17 cellular contexts compared by ENCODE assay signal in the genomic region with DNA sequence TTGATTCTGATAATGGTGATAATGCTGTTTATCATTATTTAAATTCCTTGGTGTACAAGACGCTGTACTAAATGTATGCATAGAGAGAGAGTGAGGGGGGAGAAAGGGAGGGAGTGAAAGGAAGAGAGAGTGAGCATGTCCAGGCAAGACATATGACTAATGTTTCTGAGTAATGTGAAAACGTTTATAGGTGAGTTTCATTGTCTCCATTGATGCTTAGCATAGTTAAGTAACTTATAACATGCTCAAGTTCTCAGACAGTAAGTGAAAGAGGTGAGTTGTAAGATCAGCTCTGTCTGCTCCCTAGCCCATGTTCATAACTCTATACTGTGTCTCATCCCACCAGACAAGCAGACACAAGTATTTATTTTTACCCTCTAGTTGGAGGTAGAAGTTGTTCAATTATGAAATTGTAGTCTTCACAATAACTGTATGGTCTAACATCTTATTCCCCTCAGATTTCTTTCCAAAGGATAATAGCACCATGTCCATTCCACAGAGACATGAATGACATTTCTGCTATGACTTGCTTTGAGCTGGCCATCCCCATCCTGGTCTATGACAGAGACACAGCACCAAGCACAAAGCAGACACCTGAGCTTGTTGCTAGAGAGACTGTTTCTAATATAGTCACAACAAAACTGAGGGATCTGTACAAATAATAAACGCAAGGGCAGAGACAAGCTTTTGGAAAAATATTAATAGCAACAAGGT.
DNase-seq lines count a peak whose midpoint lies in the region; ATAC-seq and TF ChIP-seq lines count a peak whose summit lies in the region.
"Had no signal": no experiment of that assay in that cellular context is flagged by ENCODE, and none has a peak within 500 bp of the region (broad histone marks: within the 10 kb centered on the region; RNA-seq: fewer than 3 reads in every experiment).

No MANE protein-coding gene starts in this region.

- DNase-seq in MCF 10A (ENCODE audit: unreplicated experiment) (peak; percentile 88), breast epithelium (ENCODE audit: low spot score in 2 of 2) (no peak), HPDE6-E6E7 (ENCODE audit: extremely low spot score) (peak; percentile 69), suprapubic skin (ENCODE audit: low spot score in 2 of 2) (no peak), mucosa of descending colon (no peak), NCI-H1105 (lab: John Stamatoyannopoulos, UW) (no peak)
- DNase-seq: activated CD4-positive, alpha-beta T cell treated with anti-CD3 and anti-CD28 coated beads, Interleukin-2, amount 50 U/mL, for 48 hours; activated effector memory CD4-positive, alpha-beta T cell treated with anti-CD3 and anti-CD28 coated beads, Interleukin-2, amount 50 U/mL, for 16 hours; endodermal cell; kidney; NCI-H1092; stimulated activated CD8-positive, alpha-beta memory T cell treated with anti-CD3 and anti-CD28 coated beads, Interleukin-4, amount 100 ng/mL, for 48 hours; upper lobe of left lung had no signal

- BruUV-seq in MCF 10A (replicated peaks; lab: Mats Ljungman, UMichigan) = TSS peak; percentile 68

- no peak for TF ChIP-seq CTCF in MCF 10A (IDR thresholded peaks at IDR 0.05; ENCODE audit: unreplicated experiment)
- no peak for TF ChIP-seq CTCF in breast epithelium (IDR thresholded peaks at IDR 0.05)
- TF ChIP-seq CTCF in suprapubic skin (IDR thresholded peaks at IDR 0.05) = no peak
- no peak for TF ChIP-seq CTCF in mucosa of descending colon (IDR thresholded peaks at IDR 0.05)

- H3K4me3 ChIP-seq in breast epithelium (no peak overlapping the region), suprapubic skin (no peak overlapping the region), mucosa of descending colon (no peak overlapping the region)
- H3K4me3 ChIP-seq: A549, prostate gland, upper lobe of left lung had no signal

- H3K27ac ChIP-seq in breast epithelium (no peak overlapping the region), suprapubic skin (peak overlapping the region; percentile 55)
- H3K27ac ChIP-seq: A549, prostate gland, upper lobe of left lung had no signal

- peak overlapping the region; percentile 87 for H3K27ac Mint-ChIP-seq in MCF 10A (ENCODE audit: low read depth, unreplicated experiment)
- H3K27ac Mint-ChIP-seq: endodermal cell had no signal

- H3K4me1 ChIP-seq in breast epithelium (no peaks in the 10 kb centered on the region), suprapubic skin (peaks cover 7% of the 10 kb centered on the region), mucosa of descending colon (ENCODE audit: low read depth) (no peaks in the 10 kb centered on the region)
- H3K4me1 ChIP-seq: A549, prostate gland, upper lobe of left lung had no signal

- intact Hi-C loops in MCF 10A (cut with micrococcal nuclease) (no loop called here), breast epithelium (cut with DNase I; ENCODE audit: low total_unique reads) (no loop called here), mucosa of descending colon (cut with DNase I, micrococcal nuclease) (no loop called here)

- POLR2A ChIA-PET in MCF 10A (lab: Yijun Ruan, JAX) = interaction anchor here (0.6 to 3.6 kb wide), 6 partner anchors 11 to 378 kb away, joined by 3 to 25 read pairs (median 4); no protein-coding TSS in a partner anchor

- no peak for TF ChIP-seq EP300 in suprapubic skin (IDR thresholded peaks at IDR 0.05)

- TF ChIP-seq POLR2A in breast epithelium (IDR thresholded peaks at IDR 0.05) (no peak), suprapubic skin (IDR thresholded peaks at IDR 0.05) (no peak)

- no peaks in the 10 kb centered on the region for H3K27me3 Mint-ChIP-seq in MCF 10A (ENCODE audit: insufficient read depth, unreplicated experiment)

- no peaks in the 10 kb centered on the region for H3K9me3 ChIP-seq in breast epithelium
- H3K9me3 ChIP-seq in suprapubic skin = no peaks in the 10 kb centered on the region
- H3K9me3 ChIP-seq in mucosa of descending colon = no peaks in the 10 kb centered on the region
- H3K9me3 ChIP-seq: A549, prostate gland, upper lobe of left lung had no signal

- no peaks in the 10 kb centered on the region for H3K9me3 Mint-ChIP-seq in MCF 10A (ENCODE audit: unreplicated experiment)
- H3K9me3 Mint-ChIP-seq: endodermal cell had no signal

- peaks cover 20% of the 10 kb centered on the region for H3K4me1 Mint-ChIP-seq in MCF 10A (ENCODE audit: insufficient read depth, unreplicated experiment)
- H3K4me1 Mint-ChIP-seq: endodermal cell had no signal

- ATAC-seq in HG02588 (IDR thresholded peaks at IDR 0.05; ENCODE audit: unreplicated experiment) = peak; percentile 58
- ATAC-seq in mucosa of descending colon = no peak
- ATAC-seq in GM21528 (IDR thresholded peaks at IDR 0.05; ENCODE audit: low FRiP score, unreplicated experiment) = no peak
- ATAC-seq: A549 had no signal

- no peaks in the 10 kb centered on the region for H3K36me3 Mint-ChIP-seq in MCF 10A (ENCODE audit: insufficient read depth, unreplicated experiment)

- H3K36me3 ChIP-seq in breast epithelium = no peaks in the 10 kb centered on the region
- H3K36me3 ChIP-seq in suprapubic skin = no peaks in the 10 kb centered on the region
- no peaks in the 10 kb centered on the region for H3K36me3 ChIP-seq in mucosa of descending colon (ENCODE audit: low read depth)
- H3K36me3 ChIP-seq: prostate gland, upper lobe of left lung had no signal

- WGBS in suprapubic skin = 43% methylated on average over 3 of the region's 3 CpGs

- H3K27me3 ChIP-seq in breast epithelium (no peaks in the 10 kb centered on the region), suprapubic skin (no peaks in the 10 kb centered on the region)
- H3K27me3 ChIP-seq: upper lobe of left lung had no signal

- CTCF ChIA-PET in MCF 10A (lab: Yijun Ruan, JAX) = interaction anchor here (0.7 to 1.8 kb wide), 3 partner anchors 21 to 67 kb away, joined by 3 to 4 read pairs (median 3); no protein-coding TSS in a partner anchor

- no peak overlapping the region for H3K4me3 Mint-ChIP-seq in MCF 10A (ENCODE audit: unreplicated experiment)
- H3K4me3 Mint-ChIP-seq: endodermal cell had no signal

Comparison
In these comparisons a context has a peak if more than half of its experiments do, and no peak if none do; other contexts are left out.
1. DNase-seq: peak in MCF 10A (single experiment) and HPDE6-E6E7 (single experiment); none in breast epithelium (0 of 2), suprapubic skin (0 of 2), mucosa of descending colon (0 of 3) and NCI-H1105 (single experiment).